ENCODE assay signal across 8 cellular contexts in genomic region chr12:19572920-19573558, GRCh38.
DNase-seq lines count a peak whose midpoint lies in the region; ATAC-seq and TF ChIP-seq lines count a peak whose summit lies in the region.

No MANE protein-coding gene starts in this region.

- no peak overlapping the region for H3K4me3 Mint-ChIP-seq in neural crest cell
- no peak overlapping the region for H3K4me3 Mint-ChIP-seq in activated T-helper 1 cell treated with anti-CD3 and anti-CD28 coated beads, Interleukin-12 subunit alpha, Interleukin-12 subunit beta, Interleukin-2, Interleukin-4 antibody, amounts not matched to agents 30 ng/mL and 10 ng/mL and 1 ng/mL, durations not matched to agents 14 hours and 24 hours and 36 hours

- H3K27ac ChIP-seq in suprapubic skin, result no peak overlapping the region

- ATAC-seq in HG03175 (IDR thresholded peaks at IDR 0.05; ENCODE audit: unreplicated experiment), result peak; percentile 65

- peaks cover 5% of the 10 kb centered on the region for H3K4me1 Mint-ChIP-seq in neural crest cell
- peaks cover 6% of the 10 kb centered on the region for H3K4me1 Mint-ChIP-seq in activated T-helper 1 cell treated with anti-CD3 and anti-CD28 coated beads, Interleukin-12 subunit alpha, Interleukin-12 subunit beta, Interleukin-2, Interleukin-4 antibody, amounts not matched to agents 30 ng/mL and 10 ng/mL and 1 ng/mL, durations not matched to agents 14 hours and 24 hours and 36 hours (ENCODE audit: low read depth)

- TF ChIP-seq POLR2A in suprapubic skin (IDR thresholded peaks at IDR 0.05), result no peak

- intact Hi-C loops in activated T-helper 1 cell treated with anti-CD3 and anti-CD28 coated beads, Interleukin-12 subunit alpha, Interleukin-12 subunit beta, Interleukin-2, Interleukin-4 antibody, amounts not matched to agents 30 ng/mL and 10 ng/mL and 1 ng/mL, durations not matched to agents 14 hours and 24 hours and 36 hours (cut with micrococcal nuclease), result loop anchor here (2.0 kb wide), 1 partner anchor 166 kb away; no protein-coding TSS in a partner anchor

- WGBS in suprapubic skin, result 83% methylated on average over 16 of the region's 16 CpGs

- peak; percentile 75 for TF ChIP-seq CTCF in GM06990 (IDR thresholded peaks at IDR 0.05; ENCODE audit: insufficient read depth, low read length, poor library complexity, severe bottlenecking)
- TF ChIP-seq CTCF in choroid plexus epithelial cell (conservative IDR thresholded peaks at IDR 0.05; ENCODE audit: low read depth, low read length), result peak; percentile 70
- peak; percentile 77 for TF ChIP-seq CTCF in neural crest cell (conservative IDR thresholded peaks at IDR 0.05)
- no peak for TF ChIP-seq CTCF in suprapubic skin (IDR thresholded peaks at IDR 0.05)

- H3K9me3 ChIP-seq in suprapubic skin, result no peaks in the 10 kb centered on the region

- peaks cover 19% of the 10 kb centered on the region for H3K36me3 Mint-ChIP-seq in neural crest cell (ENCODE audit: low read depth)
- peaks cover 1% of the 10 kb centered on the region for H3K36me3 Mint-ChIP-seq in activated T-helper 1 cell treated with anti-CD3 and anti-CD28 coated beads, Interleukin-12 subunit alpha, Interleukin-12 subunit beta, Interleukin-2, Interleukin-4 antibody, amounts not matched to agents 30 ng/mL and 10 ng/mL and 1 ng/mL, durations not matched to agents 14 hours and 24 hours and 36 hours (ENCODE audit: low read depth)

- H3K27me3 ChIP-seq in GM06990 (replicated peaks; ENCODE audit: control insufficient read depth, insufficient read depth, low read length) (no peaks in the 10 kb centered on the region), suprapubic skin (no peaks in the 10 kb centered on the region)

- H3K27me3 Mint-ChIP-seq in neural crest cell (ENCODE audit: low read depth), result no peaks in the 10 kb centered on the region
- peaks cover 2% of the 10 kb centered on the region for H3K27me3 Mint-ChIP-seq in activated T-helper 1 cell treated with anti-CD3 and anti-CD28 coated beads, Interleukin-12 subunit alpha, Interleukin-12 subunit beta, Interleukin-2, Interleukin-4 antibody, amounts not matched to agents 30 ng/mL and 10 ng/mL and 1 ng/mL, durations not matched to agents 14 hours and 24 hours and 36 hours (ENCODE audit: insufficient read depth)

- H3K27ac Mint-ChIP-seq in neural crest cell (ENCODE audit: unreplicated experiment), result no peak overlapping the region
- no peak overlapping the region for H3K27ac Mint-ChIP-seq in activated T-helper 1 cell treated with anti-CD3 and anti-CD28 coated beads, Interleukin-12 subunit alpha, Interleukin-12 subunit beta, Interleukin-2, Interleukin-4 antibody, amounts not matched to agents 30 ng/mL and 10 ng/mL and 1 ng/mL, durations not matched to agents 14 hours and 24 hours and 36 hours

- TF ChIP-seq EP300 in suprapubic skin (IDR thresholded peaks at IDR 0.05), result no peak

- H3K36me3 ChIP-seq in GM06990 (ENCODE audit: control insufficient read depth, insufficient read depth, low read length) (no peaks in the 10 kb centered on the region), suprapubic skin (no peaks in the 10 kb centered on the region)

- peaks cover 19% of the 10 kb centered on the region for H3K9me3 Mint-ChIP-seq in neural crest cell
- no peaks in the 10 kb centered on the region for H3K9me3 Mint-ChIP-seq in activated T-helper 1 cell treated with anti-CD3 and anti-CD28 coated beads, Interleukin-12 subunit alpha, Interleukin-12 subunit beta, Interleukin-2, Interleukin-4 antibody, amounts not matched to agents 30 ng/mL and 10 ng/mL and 1 ng/mL, durations not matched to agents 14 hours and 24 hours and 36 hours

- H3K4me3 ChIP-seq in GM06990 (replicated peaks; ENCODE audit: low read depth, low read length) (no peak overlapping the region), choroid plexus epithelial cell (ENCODE audit: low read depth, low read length) (no peak overlapping the region), suprapubic skin (no peak overlapping the region)

- DNase-seq in AG08395 (ENCODE audit: low spot score), result peak; percentile 20
- DNase-seq in GM06990 (ENCODE audit: extremely low read depth, insufficient read length), result peak; percentile 15
- peak; percentile 55 for DNase-seq in NOMO-1 treated with DMSO at 0.1 percent for 48 hours (lab: John Stamatoyannopoulos, UW; ENCODE audit: unreplicated experiment)
- DNase-seq in choroid plexus epithelial cell (ENCODE audit: low read depth), result peak; percentile 82
- DNase-seq in neural crest cell (ENCODE audit: low read depth, low spot score), result peak; percentile 9
- DNase-seq in suprapubic skin (ENCODE audit: low spot score in 2 of 2), result no peak
- DNase-seq in activated T-helper 1 cell treated with anti-CD3 and anti-CD28 coated beads, Interleukin-12 subunit alpha, Interleukin-12 subunit beta, Interleukin-2, Interleukin-4 antibody, amounts not matched to agents 30 ng/mL and 10 ng/mL and 1 ng/mL, durations not matched to agents 14 hours and 24 hours and 36 hours (ENCODE audit: low spot score), result no peak

- H3K4me1 ChIP-seq in suprapubic skin, result peaks cover 3% of the 10 kb centered on the region

Comparison
In these comparisons a context has a peak if more than half of its experiments do, and no peak if none do; other contexts are left out.
1. DNase-seq: peak in AG08395 (single experiment), GM06990 (single experiment), NOMO-1 treated with DMSO at 0.1 percent for 48 hours (single experiment), choroid plexus epithelial cell (single experiment) and neural crest cell (single experiment); none in suprapubic skin (0 of 2) and activated T-helper 1 cell treated with anti-CD3 and anti-CD28 coated beads, Interleukin-12 subunit alpha, Interleukin-12 subunit beta, Interleukin-2, Interleukin-4 antibody, amounts not matched to agents 30 ng/mL and 10 ng/mL and 1 ng/mL, durations not matched to agents 14 hours and 24 hours and 36 hours (single experiment).
2. CTCF ChIP-seq: peak in GM06990 (single experiment), choroid plexus epithelial cell (single experiment) and neural crest cell (single experiment); none in suprapubic skin (0 of 2).